In genomic region chr5:21145376-21145775, GRCh38 we compare ENCODE assay signal across 1 cellular context.
TF ChIP-seq lines count a peak whose summit lies in the region.

No MANE protein-coding gene starts in this region.

TF ChIP-seq in H1, 55 proteins besides CTCF, POLR2A, EP300 and RAD21 (continued from another document):
- TF ChIP-seq EGR1 (IDR thresholded peaks at IDR 0.05; ENCODE audit: borderline replicate concordance, low read depth, low read length) (no peak), SP1 (IDR thresholded peaks at IDR 0.05; ENCODE audit: low read depth, low read length) (no peak), GTF2F1 (IDR thresholded peaks at IDR 0.05; ENCODE audit: borderline replicate concordance, low read depth, low read length) (no peak)
- TF ChIP-seq, protein P1, sequence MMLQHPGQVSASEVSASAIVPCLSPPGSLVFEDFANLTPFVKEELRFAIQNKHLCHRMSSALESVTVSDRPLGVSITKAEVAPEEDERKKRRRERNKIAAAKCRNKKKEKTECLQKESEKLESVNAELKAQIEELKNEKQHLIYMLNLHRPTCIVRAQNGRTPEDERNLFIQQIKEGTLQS (IDR thresholded peaks at IDR 0.05; ENCODE audit: insufficient read depth, low read depth, low read length): no peak
